ENCODE assay signal across 8 cellular contexts in genomic region chr11:85661972-85662664, GRCh38. TPM values are rescaled to one million over a fixed set of nuclear protein-coding genes. Genes with fewer than 3 reads are reported as not detected.
DNase-seq lines count a peak whose midpoint lies in the region; ATAC-seq and TF ChIP-seq lines count a peak whose summit lies in the region.

No MANE protein-coding gene starts in this region.

- peaks cover 39% of the 10 kb centered on the region for H3K4me1 ChIP-seq in Panc1 (ENCODE audit: control insufficient read depth, insufficient read depth, low read length)
- H3K4me1 ChIP-seq in esophagus muscularis mucosa, result peaks cover 47 to 58% (median 57%) of the 10 kb centered on the region in 4 donors
- H3K4me1 ChIP-seq in psoas muscle, result peaks cover 47% of the 10 kb centered on the region

- no TSS peak for BruUV-seq in Panc1 (replicated peaks; lab: Mats Ljungman, UMichigan)

- CTCF ChIA-PET in Panc1 (lab: Charles Lee), result no interaction called here

- no peaks in the 10 kb centered on the region for H3K27me3 ChIP-seq in GM06990 (replicated peaks; ENCODE audit: control insufficient read depth, insufficient read depth, low read length)
- no peaks in the 10 kb centered on the region for H3K27me3 ChIP-seq in Panc1 (ENCODE audit: control insufficient read depth, insufficient read depth, low read length)
- no peaks in the 10 kb centered on the region for H3K27me3 ChIP-seq in esophagus muscularis mucosa
- H3K27me3 ChIP-seq in psoas muscle (ENCODE audit: insufficient read depth in 3 of 3, low read length in 2 of 3), result no peaks in the 10 kb centered on the region

- H3K9me3 ChIP-seq in Panc1 (ENCODE audit: control insufficient read depth, insufficient read depth, low read depth, low read length) (no peaks in the 10 kb centered on the region), esophagus muscularis mucosa (no peaks in the 10 kb centered on the region), psoas muscle (no peaks in the 10 kb centered on the region)

- no peak for TF ChIP-seq EP300 in esophagus muscularis mucosa (IDR thresholded peaks at IDR 0.05)

- peak overlapping the region; percentile 86 for H3K4me3 ChIP-seq in GM06990 (replicated peaks; ENCODE audit: low read depth, low read length)
- H3K4me3 ChIP-seq in Panc1 (ENCODE audit: low read depth in 2 of 2, low read length in 2 of 2), result peak overlapping the region; percentile 68 to 98
- peak overlapping the region; percentile 82 to 90 (median 86) for H3K4me3 ChIP-seq in esophagus muscularis mucosa
- peak overlapping the region; percentile 94 for H3K4me3 ChIP-seq in psoas muscle

- DNase-seq in GM06990 (ENCODE audit: extremely low read depth, insufficient read length), result no peak
- no peak for DNase-seq in Panc1 (ENCODE audit: low read depth, low spot score)
- no peak for DNase-seq in esophagus muscularis mucosa (ENCODE audit: extremely low spot score)
- no peak for DNase-seq in psoas muscle
- DNase-seq in DMS114 treated with DMSO at 0.1 percent for 48 hours (lab: John Stamatoyannopoulos, UW; ENCODE audit: unreplicated experiment), result no peak

- POLR2A ChIA-PET in Panc1 (lab: Charles Lee), result no interaction called here

- intact Hi-C loops in Panc1 (cut with micrococcal nuclease; ENCODE audit: unreplicated experiment), result loop anchor here (5.0 kb wide), 2 partner anchors 35 to 65 kb away; partner anchors contain the start of genes DLG2 and TMEM126B
- intact Hi-C loops in esophagus muscularis mucosa (cut with DNase I), result loop anchor here (5.0 kb wide), 1 partner anchor 65 kb away; no protein-coding TSS in a partner anchor
- intact Hi-C loops in psoas muscle (cut with DNase I), result loop anchor here in 1 of 2 donors (5.0 kb wide), 1 partner anchor 35 kb away; the partner anchor contains the start of genes DLG2 and TMEM126B

- peak overlapping the region; percentile 64 for H3K27ac ChIP-seq in Panc1 (ENCODE audit: low read length)
- peak overlapping the region in 2 of 4 donors; percentile 94 to 97 for H3K27ac ChIP-seq in esophagus muscularis mucosa (replicated peaks in 1 of 4)
- H3K27ac ChIP-seq in psoas muscle, result peak overlapping the region; percentile 34

- TF ChIP-seq POLR2A in esophagus muscularis mucosa (IDR thresholded peaks at IDR 0.05; ENCODE audit: low read depth), result no peak

- ATAC-seq in Panc1, result no peak
- no peak for ATAC-seq in psoas muscle
- ATAC-seq in HG03457 (IDR thresholded peaks at IDR 0.05; ENCODE audit: unreplicated experiment), result no peak
- ATAC-seq in HG02885 (IDR thresholded peaks at IDR 0.05; ENCODE audit: poor library complexity, unreplicated experiment), result no peak
- no peak for ATAC-seq in GM19463 (IDR thresholded peaks at IDR 0.05; ENCODE audit: unreplicated experiment)

- H3K36me3 ChIP-seq in GM06990 (ENCODE audit: control insufficient read depth, insufficient read depth, low read length), result no peaks in the 10 kb centered on the region; the same call in none of the 2 replicates
- H3K36me3 ChIP-seq in Panc1 (ENCODE audit: control insufficient read depth, insufficient read depth, low read length), result peaks cover 49% of the 10 kb centered on the region
- H3K36me3 ChIP-seq in esophagus muscularis mucosa, result peaks cover 0 to 33% (median 16%) of the 10 kb centered on the region in 4 donors
- H3K36me3 ChIP-seq in psoas muscle (ENCODE audit: insufficient read depth in 1 of 2, low read depth in 1 of 2), result peaks cover 0 to 45% of the 10 kb centered on the region in 2 donors

- TF ChIP-seq CTCF in GM06990 (IDR thresholded peaks at IDR 0.05; ENCODE audit: insufficient read depth, low read length, poor library complexity, severe bottlenecking), result no peak
- no peak for TF ChIP-seq CTCF in Panc1 (IDR thresholded peaks at IDR 0.05)
- no peak for TF ChIP-seq CTCF in esophagus muscularis mucosa (IDR thresholded peaks at IDR 0.05)
- TF ChIP-seq CTCF in psoas muscle (IDR thresholded peaks at IDR 0.05), result no peak

- in situ Hi-C loops in Panc1 (cut with HindIII; ENCODE audit: low pct_unique_long_range_greater_than_20kb, low sequenced_read_pairs), result no loop called here

- 8% methylated on average over 4 of the region's 4 CpGs for WGBS in esophagus muscularis mucosa
- 5 to 9% (median 7%) methylated on average over 4 of the region's 4 CpGs for WGBS in psoas muscle, 3 donors

RNA-seq across cellular contexts. Expression of gene CREBZF, which starts 2.8 kb away (rescaled TPM):
- total RNA-seq in Panc1 (2021; ENCODE audit: unreplicated experiment) (75.8 TPM), esophagus muscularis mucosa (10 to 100 TPM; 34.8 to 60.6 (median 37.0) TPM), psoas muscle (10 to 100 TPM; 14.0 to 32.3 (median 19.4) TPM)
- polyA plus RNA-seq in Panc1 (2012; ENCODE audit: insufficient read length), result 60.1 TPM
- 10 to 100 TPM; 14.1 to 25.6 (median 17.9) TPM for polyA plus RNA-seq in psoas muscle

RNA-seq across cellular contexts. Expression of gene TMEM126A, which starts 14.4 kb away (rescaled TPM):
- total RNA-seq in Panc1 (2021; ENCODE audit: unreplicated experiment) (50.9 TPM), esophagus muscularis mucosa (10 to 100 TPM; 19.0 to 48.6 (median 26.8) TPM), psoas muscle (10 to 100 TPM; 32.4 to 51.5 (median 39.1) TPM)
- 33.3 TPM for polyA plus RNA-seq in Panc1 (2012; ENCODE audit: insufficient read length)
- 100 to 1,000 TPM in 1 of 3 donors, 10 to 100 TPM in 2; 70.6 to 107 (median 72.0) TPM for polyA plus RNA-seq in psoas muscle

RNA-seq across cellular contexts. Expression of gene CCDC89, which starts 23.9 kb away (rescaled TPM):
- total RNA-seq in Panc1 (2021; ENCODE audit: unreplicated experiment) (1.7 TPM), esophagus muscularis mucosa (1 to 10 TPM in 3 of 4 donors, under 1 TPM in 1; 0.83 to 2.9 (median 2.5) TPM), psoas muscle (under 1 TPM in 3 of 4 donors, not detected in 1; 0.15 to 0.71 (median 0.42) TPM)
- polyA plus RNA-seq in Panc1 (2012; ENCODE audit: insufficient read length), result 0.68 TPM
- 1 to 10 TPM in 1 of 3 donors, under 1 TPM in 2; 0.13 to 2.0 (median 0.20) TPM for polyA plus RNA-seq in psoas muscle

RNA-seq across cellular contexts. Expression of gene TMEM126B, which starts 33.7 kb away (rescaled TPM):
- total RNA-seq in Panc1 (2021; ENCODE audit: unreplicated experiment), result 106 TPM
- 52.7 TPM for polyA plus RNA-seq in Panc1 (2012; ENCODE audit: insufficient read length)
- total RNA-seq in esophagus muscularis mucosa, result 10 to 100 TPM; 25.4 to 65.2 (median 46.6) TPM
- total RNA-seq in psoas muscle, result 10 to 100 TPM; 20.0 to 33.3 (median 25.2) TPM
- 10 to 100 TPM; 28.6 to 40.6 (median 40.0) TPM for polyA plus RNA-seq in psoas muscle

RNA-seq across cellular contexts. Expression of gene DLG2, which starts 35.0 kb away (rescaled TPM):
- total RNA-seq in Panc1 (2021; ENCODE audit: unreplicated experiment) (4.2 TPM), esophagus muscularis mucosa (10 to 100 TPM in 2 of 4 donors, 1 to 10 TPM in 2; 7.3 to 14.1 (median 11.1) TPM), psoas muscle (1 to 10 TPM; 3.4 to 5.3 (median 3.8) TPM)
- 1.6 TPM for polyA plus RNA-seq in Panc1 (2012; ENCODE audit: insufficient read length)
- polyA plus RNA-seq in psoas muscle, result 1 to 10 TPM in 1 of 3 donors, under 1 TPM in 2; 0.23 to 1.3 (median 0.35) TPM
